ENCODE assay signal across 3 cellular contexts in the genomic region with DNA sequence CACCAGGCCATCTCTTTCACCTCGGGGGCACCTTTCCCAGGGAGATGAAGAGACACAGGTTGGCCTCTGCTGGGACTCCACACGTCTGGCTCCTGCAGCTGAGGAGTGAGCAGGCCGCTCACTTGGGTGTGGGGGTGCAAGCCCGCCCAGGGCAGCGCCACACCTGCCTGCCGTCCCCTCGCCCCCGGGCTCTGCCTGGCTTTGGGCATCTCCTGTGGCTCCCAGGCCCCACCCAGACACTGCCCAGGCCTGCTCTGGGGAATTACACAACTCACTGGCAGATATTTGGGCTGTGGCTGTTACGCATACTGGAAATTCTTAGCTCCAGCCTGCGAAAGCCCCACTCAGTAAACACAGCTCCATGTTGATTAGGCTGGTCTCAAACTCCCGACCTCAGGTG. TPM values are rescaled to one million over a fixed set of nuclear protein-coding genes. Genes with fewer than 3 reads are reported as not detected.
"Had no signal": no experiment of that assay in that cellular context is flagged by ENCODE, and none has a peak within 500 bp of the region (broad histone marks: within the 10 kb centered on the region; RNA-seq: fewer than 3 reads in every experiment).

A gene with protein sequence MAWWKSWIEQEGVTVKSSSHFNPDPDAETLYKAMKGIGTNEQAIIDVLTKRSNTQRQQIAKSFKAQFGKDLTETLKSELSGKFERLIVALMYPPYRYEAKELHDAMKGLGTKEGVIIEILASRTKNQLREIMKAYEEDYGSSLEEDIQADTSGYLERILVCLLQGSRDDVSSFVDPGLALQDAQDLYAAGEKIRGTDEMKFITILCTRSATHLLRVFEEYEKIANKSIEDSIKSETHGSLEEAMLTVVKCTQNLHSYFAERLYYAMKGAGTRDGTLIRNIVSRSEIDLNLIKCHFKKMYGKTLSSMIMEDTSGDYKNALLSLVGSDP (minus strand): TSS at position 193 of the 400 bp plus-strand sequence. CDS start 182 bp downstream, at position 11.

RNA-seq across cellular contexts. Expression of the gene that starts here (rescaled TPM):
- total RNA-seq: activated CD4-positive, alpha-beta T cell treated with anti-CD3 and anti-CD28 coated beads for 36 hours; osteocyte had no signal
- polyA plus RNA-seq: naive thymus-derived CD4-positive, alpha-beta T cell had no signal
